Comparison of ENCODE assay signal across 7 cellular contexts in the genomic region with DNA sequence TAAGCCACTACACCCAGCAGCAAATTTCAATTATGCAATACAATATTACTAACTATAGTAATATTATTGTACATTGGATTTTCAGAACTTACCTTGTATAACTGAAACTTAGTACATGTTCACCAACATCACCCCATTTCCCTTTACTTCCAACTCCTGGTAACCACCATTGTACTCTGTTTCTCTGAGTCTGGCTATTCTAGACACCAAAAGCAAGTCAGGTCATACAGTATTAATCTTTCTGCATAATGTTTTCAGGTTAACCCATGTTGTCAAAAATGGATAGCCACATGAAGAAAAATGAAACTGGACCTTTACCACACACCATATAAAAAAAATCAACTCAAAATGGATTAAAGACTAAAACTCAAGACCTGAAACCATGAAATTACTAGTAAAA.
"Had no signal": no experiment of that assay in that cellular context is flagged by ENCODE, and none has a peak within 500 bp of the region (broad histone marks: within the 10 kb centered on the region; RNA-seq: fewer than 3 reads in every experiment).

No MANE protein-coding gene starts in this region.

- FAIRE-seq: G401.6, GM12891, GM12892, GM18507, GM19239 had no signal

- DNase-seq: GDM1, GF-D8 had no signal
